In genomic region chr3:72375237-72376154, GRCh38 we compare ENCODE assay signal across 10 cellular contexts.
DNase-seq lines count a peak whose midpoint lies in the region; ATAC-seq and TF ChIP-seq lines count a peak whose summit lies in the region.
"Had no signal": no experiment of that assay in that cellular context is flagged by ENCODE, and none has a peak within 500 bp of the region (broad histone marks: within the 10 kb centered on the region; RNA-seq: fewer than 3 reads in every experiment).

No MANE protein-coding gene starts in this region.

- 83 to 88% methylated on average over 10 of the region's 10 CpGs for WGBS in gastroesophageal sphincter (ENCODE audit: low coverage in 1 of 2), 2 donors

- intact Hi-C loops in ascending aorta (cut with DNase I) = no loop called here

- peaks cover 0 to 7% of the 10 kb centered on the region in 2 donors for H3K4me1 ChIP-seq in ascending aorta
- peaks cover 0 to 13% (median 2%) of the 10 kb centered on the region in 3 donors for H3K4me1 ChIP-seq in gastroesophageal sphincter

- H3K27ac ChIP-seq in ascending aorta = no peak overlapping the region
- no peak overlapping the region for H3K27ac ChIP-seq in gastroesophageal sphincter
- H3K27ac ChIP-seq: esophagus squamous epithelium had no signal

- TF ChIP-seq EP300 in gastroesophageal sphincter (IDR thresholded peaks at IDR 0.05) = no peak

- no peak for TF ChIP-seq POLR2A in gastroesophageal sphincter (IDR thresholded peaks at IDR 0.05)

- H3K36me3 ChIP-seq in ascending aorta = peaks cover 5 to 10% of the 10 kb centered on the region in 2 donors
- peaks cover 0 to 25% of the 10 kb centered on the region in 2 donors for H3K36me3 ChIP-seq in gastroesophageal sphincter

- peak; percentile 71 for ATAC-seq in HG02642 (IDR thresholded peaks at IDR 0.05; ENCODE audit: poor library complexity, unreplicated experiment)
- ATAC-seq in gastroesophageal sphincter = no peak

- H3K4me3 ChIP-seq in ascending aorta (no peak overlapping the region), gastroesophageal sphincter (no peak overlapping the region)
- H3K4me3 ChIP-seq: esophagus squamous epithelium had no signal

- no peaks in the 10 kb centered on the region for H3K9me3 ChIP-seq in ascending aorta
- no peaks in the 10 kb centered on the region for H3K9me3 ChIP-seq in gastroesophageal sphincter
- H3K9me3 ChIP-seq: esophagus squamous epithelium had no signal

- DNase-seq in GF-D8 (lab: John Stamatoyannopoulos, UW) (peak; percentile 78), myocyte (ENCODE audit: low read depth) (peak; percentile 25), ascending aorta (ENCODE audit: low spot score in 2 of 2) (no peak), dedifferentiated amniotic fluid mesenchymal stem cell (ENCODE audit: extremely low spot score) (no peak), SW480 (ENCODE audit: low spot score) (no peak)
- DNase-seq in activated CD4-positive, alpha-beta T cell treated with anti-CD3 and anti-CD28 coated beads for 4 hours = peak; percentile 38 to 44
- DNase-seq: esophagus squamous epithelium, NCI-H1436 had no signal

- H3K27me3 ChIP-seq in ascending aorta = no peaks in the 10 kb centered on the region
- H3K27me3 ChIP-seq in gastroesophageal sphincter = no peaks in the 10 kb centered on the region
- H3K27me3 ChIP-seq: esophagus squamous epithelium had no signal

- TF ChIP-seq CTCF in ascending aorta (IDR thresholded peaks at IDR 0.05) = no peak
- TF ChIP-seq CTCF in gastroesophageal sphincter (IDR thresholded peaks at IDR 0.05) = no peak

Comparison
In these comparisons a context has a peak if more than half of its experiments do, and no peak if none do; other contexts are left out.
1. DNase-seq: peak in GF-D8 (single experiment), activated CD4-positive, alpha-beta T cell treated with anti-CD3 and anti-CD28 coated beads for 4 hours (2 of 2) and myocyte (single experiment); none in ascending aorta (0 of 2), dedifferentiated amniotic fluid mesenchymal stem cell (single experiment) and SW480 (single experiment).